8 cellular contexts compared by ENCODE assay signal in the genomic region with DNA sequence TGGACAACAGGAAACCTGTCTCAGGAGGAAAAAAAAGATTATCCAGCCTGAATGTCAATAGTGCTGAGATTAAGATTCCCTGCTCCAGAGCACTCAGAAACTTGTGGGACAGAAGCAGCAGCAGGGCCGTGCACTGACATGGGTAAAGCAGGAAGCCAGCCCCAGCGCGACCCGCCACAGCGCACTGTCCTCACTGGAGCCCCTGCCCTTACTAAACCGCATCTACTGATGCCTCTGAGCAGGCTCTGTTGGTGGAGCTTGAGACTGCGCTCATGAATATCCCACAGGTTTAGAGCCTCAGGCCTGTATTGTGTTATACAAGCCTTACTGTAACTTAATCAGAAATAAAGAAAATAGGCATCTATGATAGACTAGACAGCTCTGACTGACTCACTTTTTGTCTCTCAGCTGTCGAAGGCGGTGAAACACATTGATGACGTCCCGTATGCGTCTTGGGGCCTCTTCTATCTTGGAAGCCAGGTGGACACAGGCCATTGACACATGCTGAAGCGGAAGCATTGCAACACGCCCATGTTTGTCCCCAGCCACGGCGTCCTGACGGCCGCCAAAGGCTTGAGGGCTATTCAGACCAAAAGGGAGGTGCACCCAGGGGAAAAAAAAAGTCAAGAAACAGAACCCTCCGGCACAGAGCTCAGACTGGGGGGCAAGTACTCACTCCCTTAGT. TPM values are rescaled to one million over a fixed set of nuclear protein-coding genes. Genes with fewer than 3 reads are reported as not detected.
A peak's percentile ranks its signal among the peaks of the same experiment; 100 is the strongest.
DNase-seq lines count a peak whose midpoint lies in the region; ATAC-seq and TF ChIP-seq lines count a peak whose summit lies in the region.

No MANE protein-coding gene starts in this region.

- DNase-seq in H7: peak; percentile 48
- no peak for DNase-seq in SJSA1 (ENCODE audit: low read depth in 1 of 2, low spot score in 2 of 2)
- DNase-seq in esophagus squamous epithelium (lab: John Stamatoyannopoulos, UW): no peak
- peak; percentile 60 to 78 for DNase-seq in psoas muscle
- no peak for DNase-seq in HEK293T (ENCODE audit: extremely low spot score)
- DNase-seq in NCI-H1092 treated with DMSO at 0.1 percent for 48 hours (lab: John Stamatoyannopoulos, UW): no peak
- DNase-seq in NCI-H526 treated with DMSO at 0.1 percent for 48 hours (lab: John Stamatoyannopoulos, UW): no peak
- DNase-seq in DMS153 (lab: John Stamatoyannopoulos, UW): no peak

- CTCF ChIA-PET in HEK293T (lab: Yijun Ruan, JAX): interaction anchor here (0.6 to 1.2 kb wide), 2 partner anchors 23 to 648 kb away, joined by 3 read pairs; partner anchors contain the start of gene AURKAIP1

- TF ChIP-seq POLR2A in esophagus squamous epithelium (IDR thresholded peaks at IDR 0.05): no peak

- POLR2A ChIA-PET in HEK293T (lab: Yijun Ruan, JAX): interaction anchor here (1.5 to 2.7 kb wide), 3 partner anchors 10 to 39 kb away, joined by 9 to 54 read pairs (median 12); partner anchors contain the start of gene AURKAIP1

- TF ChIP-seq CTCF in esophagus squamous epithelium (IDR thresholded peaks at IDR 0.05) (no peak), psoas muscle (IDR thresholded peaks at IDR 0.05) (no peak)

- peaks cover 31% of the 10 kb centered on the region for H3K4me1 ChIP-seq in SJSA1 (replicated peaks)
- peaks cover 22 to 62% (median 23%) of the 10 kb centered on the region in 3 donors for H3K4me1 ChIP-seq in esophagus squamous epithelium
- peaks cover 52% of the 10 kb centered on the region for H3K4me1 ChIP-seq in psoas muscle

- H3K36me3 ChIP-seq in H7 (replicated peaks; ENCODE audit: control insufficient read depth, insufficient read depth, low read length) (peaks cover 50% of the 10 kb centered on the region), SJSA1 (peaks cover 91% of the 10 kb centered on the region), esophagus squamous epithelium (peaks cover 8 to 80% (median 36%) of the 10 kb centered on the region in 3 donors), psoas muscle (ENCODE audit: insufficient read depth in 1 of 2, low read depth in 1 of 2) (peaks cover 5 to 76% of the 10 kb centered on the region in 2 donors)

- H3K27me3 ChIP-seq in H7 (ENCODE audit: control insufficient read depth, insufficient read depth, low read length) (no peaks in the 10 kb centered on the region), SJSA1 (replicated peaks) (no peaks in the 10 kb centered on the region), esophagus squamous epithelium (no peaks in the 10 kb centered on the region), psoas muscle (ENCODE audit: insufficient read depth in 3 of 3, low read length in 2 of 3) (no peaks in the 10 kb centered on the region)

- WGBS in esophagus squamous epithelium, 2 donors: 31 to 63% methylated on average over 13 to 17 of the region's 19 CpGs
- whole genome bisulfite sequencing in psoas muscle, 3 donors: 41 to 48% (median 43%) methylated on average over 19 of the region's 19 CpGs

- peak overlapping the region; percentile 99 for H3K4me3 ChIP-seq in H7 (ENCODE audit: insufficient read depth, low read depth, low read length)
- peak overlapping the region; percentile 92 for H3K4me3 ChIP-seq in SJSA1
- peak overlapping the region; percentile 91 to 99 (median 97) for H3K4me3 ChIP-seq in esophagus squamous epithelium
- peak overlapping the region; percentile 97 for H3K4me3 ChIP-seq in psoas muscle

- H3K9me3 ChIP-seq in SJSA1 (replicated peaks) (no peaks in the 10 kb centered on the region), esophagus squamous epithelium (no peaks in the 10 kb centered on the region), psoas muscle (no peaks in the 10 kb centered on the region)

- intact Hi-C loops in esophagus squamous epithelium (cut with DNase I) (no loop called here), psoas muscle (cut with DNase I) (loop anchor here in 1 of 2 donors (2.0 kb wide), 1 partner anchor 23 kb away; the partner anchor contains the start of gene AURKAIP1)

- peak in 3 of 4 donors; percentile 5 to 15 (median 8) for ATAC-seq in psoas muscle

- no peak overlapping the region for H3K27ac ChIP-seq in SJSA1
- H3K27ac ChIP-seq in esophagus squamous epithelium: peak overlapping the region in 3 of 4 donors; percentile 88 to 94 (median 94)
- H3K27ac ChIP-seq in psoas muscle: peak overlapping the region; percentile 95

TF ChIP-seq in HEK293T, 16 proteins besides CTCF, POLR2A, EP300 and RAD21:
- TF ChIP-seq, protein P1, sequence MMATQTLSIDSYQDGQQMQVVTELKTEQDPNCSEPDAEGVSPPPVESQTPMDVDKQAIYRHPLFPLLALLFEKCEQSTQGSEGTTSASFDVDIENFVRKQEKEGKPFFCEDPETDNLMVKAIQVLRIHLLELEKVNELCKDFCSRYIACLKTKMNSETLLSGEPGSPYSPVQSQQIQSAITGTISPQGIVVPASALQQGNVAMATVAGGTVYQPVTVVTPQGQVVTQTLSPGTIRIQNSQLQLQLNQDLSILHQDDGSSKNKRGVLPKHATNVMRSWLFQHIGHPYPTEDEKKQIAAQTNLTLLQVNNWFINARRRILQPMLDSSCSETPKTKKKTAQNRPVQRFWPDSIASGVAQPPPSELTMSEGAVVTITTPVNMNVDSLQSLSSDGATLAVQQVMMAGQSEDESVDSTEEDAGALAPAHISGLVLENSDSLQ (IDR thresholded peaks at IDR 0.05): no peak

RNA-seq across cellular contexts. Expression of gene CCNL2, which starts 1.2 kb away (rescaled TPM):
- 147 and 200 TPM in 2 replicates for total RNA-seq in H7 (2014; rRNA removed; shearing (Covaris generic))
- total RNA-seq in SJSA1 (2014; rRNA removed; shearing (Covaris generic)): 69.4 and 79.0 TPM in 2 replicates
- 100 to 1,000 TPM in 2 of 4 donors, 10 to 100 TPM in 2; 42.5 to 213 (median 104) TPM for total RNA-seq in esophagus squamous epithelium
- total RNA-seq in psoas muscle: 10 to 100 TPM; 40.2 to 71.8 (median 46.1) TPM
- polyA plus RNA-seq in psoas muscle: 10 to 100 TPM; 50.1 to 59.3 (median 54.7) TPM

RNA-seq across cellular contexts. Expression of gene MRPL20, which starts 9.1 kb away (rescaled TPM):
- total RNA-seq in H7 (2014; rRNA removed; shearing (Covaris generic)): 184 and 267 TPM in 2 replicates
- total RNA-seq in SJSA1 (2014; rRNA removed; shearing (Covaris generic)): 184 and 203 TPM in 2 replicates
- total RNA-seq in esophagus squamous epithelium: 100 to 1,000 TPM in 3 of 4 donors, 10 to 100 TPM in 1; 98.0 to 157 (median 116) TPM
- 100 to 1,000 TPM; 114 to 159 (median 143) TPM for total RNA-seq in psoas muscle
- polyA plus RNA-seq in psoas muscle: 100 to 1,000 TPM; 211 to 308 (median 255) TPM

RNA-seq across cellular contexts. Expression of gene AURKAIP1, which starts 23.0 kb away (rescaled TPM):
- total RNA-seq in H7 (2014; rRNA removed; shearing (Covaris generic)): 275 and 320 TPM in 2 replicates
- 180 and 360 TPM in 2 replicates for total RNA-seq in SJSA1 (2014; rRNA removed; shearing (Covaris generic))
- 100 to 1,000 TPM in 3 of 4 donors, 10 to 100 TPM in 1; 92.7 to 134 (median 123) TPM for total RNA-seq in esophagus squamous epithelium
- 100 to 1,000 TPM; 180 to 194 (median 183) TPM for total RNA-seq in psoas muscle
- 100 to 1,000 TPM; 306 to 534 (median 341) TPM for polyA plus RNA-seq in psoas muscle

RNA-seq across cellular contexts. Expression of gene ANKRD65, which starts 23.1 kb away (rescaled TPM):
- total RNA-seq in H7 (2014; rRNA removed; shearing (Covaris generic)): 0.67 TPM in 1 of 2 replicates, not detected in the other
- total RNA-seq in SJSA1 (2014; rRNA removed; shearing (Covaris generic)): not detected in 2 replicates
- total RNA-seq in esophagus squamous epithelium: 10 to 100 TPM in 2 of 4 donors, 1 to 10 TPM in 2; 4.7 to 28.3 (median 14.4) TPM
- total RNA-seq in psoas muscle: 1 to 10 TPM in 3 of 4 donors, under 1 TPM in 1; 0.77 to 5.4 (median 3.0) TPM
- 1 to 10 TPM; 1.1 to 2.9 (median 1.6) TPM for polyA plus RNA-seq in psoas muscle

RNA-seq across cellular contexts. Expression of gene VWA1, which starts 37.5 kb away (rescaled TPM):
- 32.1 and 37.1 TPM in 2 replicates for total RNA-seq in H7 (2014; rRNA removed; shearing (Covaris generic))
- total RNA-seq in SJSA1 (2014; rRNA removed; shearing (Covaris generic)): 0.31 and 1.0 TPM in 2 replicates
- total RNA-seq in esophagus squamous epithelium: 10 to 100 TPM; 20.0 to 55.0 (median 34.6) TPM
- total RNA-seq in psoas muscle: 10 to 100 TPM in 3 of 4 donors, 1 to 10 TPM in 1; 4.5 to 25.3 (median 13.8) TPM
- polyA plus RNA-seq in psoas muscle: 1 to 10 TPM; 1.4 to 7.8 (median 4.1) TPM

Comparison
In these comparisons a context has a peak if more than half of its experiments do, and no peak if none do; other contexts are left out.
1. DNase-seq: peak in H7 (single experiment) and psoas muscle (2 of 2); none in SJSA1 (0 of 2), esophagus squamous epithelium (single experiment), HEK293T (single experiment), NCI-H1092 treated with DMSO at 0.1 percent for 48 hours (single experiment), NCI-H526 treated with DMSO at 0.1 percent for 48 hours (single experiment) and DMS153 (single experiment).
2. Peak in every context shown above with its lines, with median percentiles within 50 percentile points of each other: H3K4me3 ChIP-seq.